33 cellular contexts compared by ENCODE assay signal in the genomic region with DNA sequence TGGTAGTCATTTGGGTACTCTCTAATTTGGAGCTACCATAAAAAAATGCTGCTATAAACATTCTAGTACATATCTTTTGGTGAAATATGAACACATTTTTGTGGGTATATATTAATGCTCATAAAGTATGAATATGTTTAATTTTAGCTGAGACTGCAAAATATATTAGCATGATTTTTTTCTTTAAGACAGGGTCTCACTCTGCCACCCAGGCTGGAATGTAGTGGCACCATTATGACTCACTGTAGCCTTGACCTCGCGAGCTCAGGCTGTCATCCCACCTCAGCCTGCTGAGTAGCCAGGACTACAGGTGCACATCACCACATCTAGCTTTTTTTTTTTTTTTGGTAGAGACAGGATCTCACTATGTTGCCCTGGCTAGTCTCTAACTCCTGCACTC.
"Had no signal": no experiment of that assay in that cellular context is flagged by ENCODE, and none has a peak within 500 bp of the region (broad histone marks: within the 10 kb centered on the region; RNA-seq: fewer than 3 reads in every experiment).

No MANE protein-coding gene starts in this region.

- H3K27ac Mint-ChIP-seq: activated B cell treated with CpG ODN at 0.5 μM for 24 hours; activated CD8-positive, alpha-beta T cell treated with anti-CD3 and anti-CD28 coated beads for 36 hours; activated naive CD8-positive, alpha-beta T cell; activated T-helper 17 cell treated with anti-CD3 and anti-CD28 coated beads, Interleukin-2, amount 50 U/mL, for 72 hours; dendritic cell treated with granulocyte-macrophage colony-stimulating factor and Interleukin-4, amounts not matched to agents 40 ng/mL and 50 ng/mL, for 4 days; endodermal cell; T-helper 1 cell treated with Interleukin-12 subunit alpha and Interleukin-12 subunit beta and Interleukin-4 antibody, amounts not matched to agents 30 μg/mL and 1 μg/mL, for 36 hours; T-helper 2 cell treated with Interferon-gamma antibody and Interleukin-4, amounts not matched to agents 5 μg/mL and 100 μg/mL, for 36 hours had no signal

- H3K27ac ChIP-seq: brain microvascular endothelial cell, coronary artery, dorsolateral prefrontal cortex, WERI-Rb-1 had no signal

- ATAC-seq: activated CD4-positive, CD25-positive, alpha-beta regulatory T cell treated with anti-CD3 and anti-CD28 coated beads, Interleukin-2, amount 50 U/mL, for 24 hours; activated CD8-positive, alpha-beta T cell treated with anti-CD3 and anti-CD28 coated beads for 36 hours; activated T-cell treated with anti-CD3 and anti-CD28 coated beads, Interleukin-2, amount 50 U/mL, for 4 hours; activated T-helper 17 cell treated with anti-CD3 and anti-CD28 coated beads, Interleukin-2, amount 50 U/mL, for 72 hours; esophagus mucosa had no signal

- H3K4me3 Mint-ChIP-seq: activated B cell treated with CpG ODN at 0.5 μM for 24 hours; activated CD8-positive, alpha-beta T cell treated with anti-CD3 and anti-CD28 coated beads for 36 hours; activated naive CD8-positive, alpha-beta T cell; activated T-cell treated with anti-CD3 and anti-CD28 coated beads, Interleukin-2, amount 50 U/mL, for 4 hours; activated T-helper 17 cell treated with anti-CD3 and anti-CD28 coated beads, Interleukin-2, amount 50 U/mL, for 72 hours; central memory CD8-positive, alpha-beta T cell; dendritic cell treated with granulocyte-macrophage colony-stimulating factor and Interleukin-4, amounts not matched to agents 40 ng/mL and 50 ng/mL, for 4 days; endodermal cell; T-helper 1 cell treated with Interleukin-12 subunit alpha and Interleukin-12 subunit beta and Interleukin-4 antibody, amounts not matched to agents 30 μg/mL and 1 μg/mL, for 36 hours; T-helper 2 cell treated with Interferon-gamma antibody and Interleukin-4, amounts not matched to agents 5 μg/mL and 100 μg/mL, for 36 hours had no signal

- DNase-seq: activated B cell treated with CpG ODN at 0.5 μM for 24 hours; activated CD4-positive, alpha-beta T cell treated with anti-CD3 and anti-CD28 coated beads for 48 hours; activated CD4-positive, alpha-beta T cell treated with anti-CD3 and anti-CD28 coated beads, Interleukin-2, amount 50 U/mL, for 1 hour; activated CD4-positive, alpha-beta T cell treated with anti-CD3 and anti-CD28 coated beads, Interleukin-2, amount 50 U/mL, for 48 hours; activated CD8-positive, alpha-beta memory T cell treated with anti-CD3 and anti-CD28 coated beads for 24 hours; activated CD8-positive, alpha-beta T cell treated with anti-CD3 and anti-CD28 coated beads for 36 hours; activated effector memory CD4-positive, alpha-beta T cell treated with Interleukin-2 at 50 U/mL for 16 hours; activated gamma-delta T cell treated with Interleukin-2 at 50 U/mL for 16 hours; activated naive CD4-positive, alpha-beta T cell treated with anti-CD3 and anti-CD28 coated beads, Interleukin-2, amount 50 U/mL, for 16 hours; activated naive CD4-positive, alpha-beta T cell treated with Interleukin-2 at 50 U/mL for 16 hours; activated T-cell treated with anti-CD3 and anti-CD28 coated beads, Interleukin-2, amount 50 U/mL, for 4 hours; amniotic stem cell; anterior cingulate cortex; brain microvascular endothelial cell; dorsolateral prefrontal cortex; effector memory CD4-positive, alpha-beta T cell; endodermal cell; foreskin fibroblast; head of caudate nucleus; T1000; WERI-Rb-1 had no signal

- H3K36me3 Mint-ChIP-seq: activated naive CD8-positive, alpha-beta T cell had no signal

- FAIRE-seq: astrocyte, bronchial epithelial cell, frontal cortex had no signal

- H3K4me3 ChIP-seq: coronary artery, dorsolateral prefrontal cortex had no signal

- H3K4me1 Mint-ChIP-seq: activated B cell treated with CpG ODN at 0.5 μM for 24 hours; activated T-helper 17 cell treated with anti-CD3 and anti-CD28 coated beads, Interleukin-2, amount 50 U/mL, for 72 hours; central memory CD8-positive, alpha-beta T cell had no signal

- H3K27me3 ChIP-seq: brain microvascular endothelial cell had no signal

- H3K36me3 ChIP-seq: brain microvascular endothelial cell, WERI-Rb-1 had no signal

- H3K9me3 Mint-ChIP-seq: activated T-helper 17 cell treated with anti-CD3 and anti-CD28 coated beads, Interleukin-2, amount 50 U/mL, for 72 hours; dendritic cell treated with granulocyte-macrophage colony-stimulating factor and Interleukin-4, amounts not matched to agents 40 ng/mL and 50 ng/mL, for 4 days; endodermal cell had no signal
